In genomic region chr1:170881268-170882265, GRCh38 we compare ENCODE assay signal across 8 cellular contexts. TPM values are rescaled to one million over a fixed set of nuclear protein-coding genes. Genes with fewer than 3 reads are reported as not detected.
A peak's percentile ranks its signal among the peaks of the same experiment; 100 is the strongest.
DNase-seq lines count a peak whose midpoint lies in the region; ATAC-seq and TF ChIP-seq lines count a peak whose summit lies in the region.

No MANE protein-coding gene starts in this region.

- no peak overlapping the region for H3K4me3 Mint-ChIP-seq in T-cell

- CTCF ChIA-PET in HEK293 (lab: Yijun Ruan, JAX), result interaction anchor here (0.7 kb wide), 1 partner anchor 48 kb away, joined by 3 read pairs; no protein-coding TSS in a partner anchor
- CTCF ChIA-PET in T-cell (lab: Charles Lee), result no interaction called here

- no peaks in the 10 kb centered on the region for H3K4me1 Mint-ChIP-seq in T-cell

- intact Hi-C loops in stomach (cut with DNase I; ENCODE audit: low total_unique reads), result no loop called here

- H3K9me3 ChIP-seq in HEK293 (ENCODE audit: control insufficient read depth, insufficient read depth, low read depth, low read length), result no peaks in the 10 kb centered on the region
- no peaks in the 10 kb centered on the region for H3K9me3 ChIP-seq in RWPE2 (ENCODE audit: severe bottlenecking)
- no peaks in the 10 kb centered on the region for H3K9me3 ChIP-seq in cardiac muscle cell (ENCODE audit: low read depth)
- peaks cover 0 to 5% (median 0%) of the 10 kb centered on the region in 4 donors for H3K9me3 ChIP-seq in tibial nerve
- H3K9me3 ChIP-seq in stomach, result no peaks in the 10 kb centered on the region

- peaks cover 3 to 8% of the 10 kb centered on the region in 2 donors for H3K27me3 Mint-ChIP-seq in T-cell

- H3K9me3 Mint-ChIP-seq in T-cell, result peaks cover 0 to 4% (median 4%) of the 10 kb centered on the region in 3 donors

- POLR2A ChIA-PET in HEK293 (lab: Yijun Ruan, JAX), result no interaction called here
- POLR2A ChIA-PET in T-cell (lab: Charles Lee), result no interaction called here

- ATAC-seq in RWPE2 (ENCODE audit: low read depth), result no peak
- ATAC-seq in T-cell (replicated peaks in 1 of 4), result no peak

- H3K27me3 ChIP-seq in RWPE2 (ENCODE audit: insufficient read depth, poor library complexity, severe bottlenecking), result no peaks in the 10 kb centered on the region
- no peaks in the 10 kb centered on the region for H3K27me3 ChIP-seq in cardiac muscle cell
- H3K27me3 ChIP-seq in tibial nerve, result no peaks in the 10 kb centered on the region
- H3K27me3 ChIP-seq in stomach, result no peaks in the 10 kb centered on the region

- no peaks in the 10 kb centered on the region for H3K4me1 ChIP-seq in HEK293 (ENCODE audit: control insufficient read depth, insufficient read depth, low read length)
- H3K4me1 ChIP-seq in RWPE2 (ENCODE audit: insufficient read depth, poor library complexity, severe bottlenecking), result no peaks in the 10 kb centered on the region
- H3K4me1 ChIP-seq in cardiac muscle cell (ENCODE audit: low read depth), result no peaks in the 10 kb centered on the region
- H3K4me1 ChIP-seq in tibial nerve, result peaks cover 0 to 8% (median 0%) of the 10 kb centered on the region in 4 donors
- no peaks in the 10 kb centered on the region for H3K4me1 ChIP-seq in stomach

- H3K27ac ChIP-seq in HEK293 (ENCODE audit: extremely low read depth, low read depth, low read length) (no peak overlapping the region), RWPE2 (ENCODE audit: poor library complexity, severe bottlenecking) (no peak overlapping the region), cardiac muscle cell (no peak overlapping the region), tibial nerve (peak overlapping the region in 2 of 4 donors; percentile 21 to 50), stomach (no peak overlapping the region)

- H3K36me3 Mint-ChIP-seq in T-cell, result no peaks in the 10 kb centered on the region

- no peak overlapping the region for H3K27ac Mint-ChIP-seq in T-cell

- TF ChIP-seq POLR2A in tibial nerve (IDR thresholded peaks at IDR 0.05) (no peak), stomach (IDR thresholded peaks at IDR 0.05) (no peak)

- H3K36me3 ChIP-seq in HEK293 (ENCODE audit: control insufficient read depth in 2 of 2, insufficient read depth in 1 of 2, low read length in 2 of 2) (no peaks in the 10 kb centered on the region), RWPE2 (ENCODE audit: low read depth) (no peaks in the 10 kb centered on the region), cardiac muscle cell (no peaks in the 10 kb centered on the region), tibial nerve (no peaks in the 10 kb centered on the region), stomach (no peaks in the 10 kb centered on the region)

- TF ChIP-seq EP300 in tibial nerve (IDR thresholded peaks at IDR 0.05) (no peak), stomach (IDR thresholded peaks at IDR 0.05) (no peak)

- no peak overlapping the region for H3K4me3 ChIP-seq in HEK293 (ENCODE audit: low read depth, low read length)
- no peak overlapping the region for H3K4me3 ChIP-seq in RWPE2 (ENCODE audit: severe bottlenecking)
- no peak overlapping the region for H3K4me3 ChIP-seq in cardiac muscle cell
- H3K4me3 ChIP-seq in tibial nerve, result peak overlapping the region in 1 of 4 donors; percentile 22
- no peak overlapping the region for H3K4me3 ChIP-seq in stomach

- DNase-seq in AG09319 (ENCODE audit: extremely low read depth, low read depth), result peak; percentile 52
- no peak for DNase-seq in RWPE2 (ENCODE audit: low spot score)
- DNase-seq in cardiac muscle cell (ENCODE audit: low read depth in 1 of 2, low spot score in 1 of 2), result peak; percentile 3 to 69
- DNase-seq in tibial nerve (ENCODE audit: low spot score in 2 of 2), result peak in 1 of 2 donors; percentile 32
- DNase-seq in T-cell, result no peak
- no peak for DNase-seq in stimulated activated naive CD4-positive, alpha-beta T cell (lab: John Stamatoyannopoulos, UW)
- DNase-seq in stomach, result no peak

- peak; percentile 62 for TF ChIP-seq CTCF in AG09319 (IDR thresholded peaks at IDR 0.05; ENCODE audit: low read depth, low read length)
- peak; percentile 67 for TF ChIP-seq CTCF in HEK293 (tag by site-specific recombination; IDR thresholded peaks at IDR 0.05)
- TF ChIP-seq CTCF in RWPE2 (IDR thresholded peaks at IDR 0.05; ENCODE audit: poor library complexity, severe bottlenecking), result peak; percentile 46
- peak; percentile 51 for TF ChIP-seq CTCF in cardiac muscle cell (IDR thresholded peaks at IDR 0.05; ENCODE audit: low read depth, low read length)
- peak; percentile 33 to 81 (median 48) for TF ChIP-seq CTCF in tibial nerve (IDR thresholded peaks at IDR 0.05)
- peak in 1 of 7 experiments; percentile 42 for TF ChIP-seq CTCF in stomach (IDR thresholded peaks at IDR 0.05)

- WGBS in tibial nerve, 2 donors, result 19 to 22% methylated on average over 5 of the region's 5 CpGs
- WGBS in stomach, 5 donors, result 16 to 24% (median 19%) methylated on average over 5 of the region's 5 CpGs

TF ChIP-seq in HEK293, 187 proteins besides CTCF, POLR2A, EP300 and RAD21:
- no peak for TF ChIP-seq FEZF1 (tag by site-specific recombination; IDR thresholded peaks at IDR 0.05)
- TF ChIP-seq ZNF266 (tag by site-specific recombination; IDR thresholded peaks at IDR 0.05; ENCODE audit: low read depth), result no peak
- no peak for TF ChIP-seq ZNF701 (tag by site-specific recombination; IDR thresholded peaks at IDR 0.05)
- TF ChIP-seq MZF1 (tag by site-specific recombination; IDR thresholded peaks at IDR 0.05; ENCODE audit: borderline replicate concordance), result no peak
- TF ChIP-seq ZNF10 (tag by site-specific recombination; IDR thresholded peaks at IDR 0.05), result no peak
- no peak for TF ChIP-seq ZNF623 (tag by site-specific recombination; IDR thresholded peaks at IDR 0.05)
- no peak for TF ChIP-seq ZNF488 (tag by site-specific recombination; IDR thresholded peaks at IDR 0.05)
- peak; percentile 70 for TF ChIP-seq ZNF654 (tag by site-specific recombination; IDR thresholded peaks at IDR 0.05; ENCODE audit: low read depth)
- no peak for TF ChIP-seq ZNF830 (tag by site-specific recombination; IDR thresholded peaks at IDR 0.05; ENCODE audit: low read depth)
- 0 out of 2 replicates have a peak, but pooled peaks have one; percentile 15 for TF ChIP-seq SCRT2 (tag by site-specific recombination; IDR thresholded peaks at IDR 0.05)
- TF ChIP-seq, protein P1, sequence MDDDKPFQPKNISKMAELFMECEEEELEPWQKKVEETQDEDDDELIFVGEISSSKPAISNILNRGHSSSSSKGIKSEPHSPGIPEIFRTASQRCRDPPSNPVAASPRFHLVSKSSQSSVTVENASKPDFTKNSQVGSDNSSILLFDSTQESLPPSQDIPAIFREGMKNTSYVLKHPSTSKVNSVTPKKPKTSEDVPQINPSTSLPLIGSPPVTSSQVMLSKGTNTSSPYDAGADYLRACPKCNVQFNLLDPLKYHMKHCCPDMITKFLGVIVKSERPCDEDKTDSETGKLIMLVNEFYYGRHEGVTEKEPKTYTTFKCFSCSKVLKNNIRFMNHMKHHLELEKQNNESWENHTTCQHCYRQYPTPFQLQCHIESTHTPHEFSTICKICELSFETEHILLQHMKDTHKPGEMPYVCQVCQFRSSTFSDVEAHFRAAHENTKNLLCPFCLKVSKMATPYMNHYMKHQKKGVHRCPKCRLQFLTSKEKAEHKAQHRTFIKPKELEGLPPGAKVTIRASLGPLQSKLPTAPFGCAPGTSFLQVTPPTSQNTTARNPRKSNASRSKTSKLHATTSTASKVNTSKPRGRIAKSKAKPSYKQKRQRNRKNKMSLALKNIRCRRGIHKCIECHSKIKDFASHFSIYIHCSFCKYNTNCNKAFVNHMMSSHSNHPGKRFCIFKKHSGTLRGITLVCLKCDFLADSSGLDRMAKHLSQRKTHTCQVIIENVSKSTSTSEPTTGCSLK (tag by site-specific recombination; IDR thresholded peaks at IDR 0.05), result no peak

RNA-seq across cellular contexts. Expression of gene MROH9, which starts 53.8 kb away (rescaled TPM):
- total RNA-seq in cardiac muscle cell (not detected in 2 replicates), tibial nerve (1 to 10 TPM in 1 of 4 donors, not detected in 3; 3.9 TPM), T-cell (not detected), stomach (not detected)
- polyA plus RNA-seq in cardiac muscle cell (not detected in 2 replicates), stomach (not detected)

Comparison
In these comparisons a context has a peak if more than half of its experiments do, and no peak if none do; other contexts are left out.
1. DNase-seq: peak in AG09319 (single experiment) and cardiac muscle cell (2 of 2); none in RWPE2 (single experiment), T-cell (0 of 34), stimulated activated naive CD4-positive, alpha-beta T cell (0 of 6) and stomach (single experiment).